Comparison of ENCODE assay signal across 1 cellular context in genomic region chr13:113553541-113554332, GRCh38.
TF ChIP-seq lines count a peak whose summit lies in the region.

No MANE protein-coding gene starts in this region.

TF ChIP-seq in endothelial cell of umbilical vein, 7 proteins besides CTCF, POLR2A, EP300 and RAD21 (continued from another document):
- TF ChIP-seq FOS (IDR thresholded peaks at IDR 0.05; ENCODE audit: borderline replicate concordance, insufficient read depth, low read length) = no peak
- no peak for TF ChIP-seq JUN (IDR thresholded peaks at IDR 0.05; ENCODE audit: borderline replicate concordance, insufficient read depth, insufficient read length, low read depth)
- TF ChIP-seq EZH2 (IDR thresholded peaks at IDR 0.05; ENCODE audit: borderline replicate concordance, low read depth, low read length, severe bottlenecking) = no peak
- no peak for TF ChIP-seq GATA2 (IDR thresholded peaks at IDR 0.05; ENCODE audit: insufficient read depth, insufficient read length, low read depth, low read length)
- no peak for TF ChIP-seq MAX (IDR thresholded peaks at IDR 0.05; ENCODE audit: insufficient read depth, insufficient read length)
